In genomic region chr9:6441269-6441668, GRCh38 we compare ENCODE assay signal across 26 cellular contexts. TPM values are rescaled to one million over a fixed set of nuclear protein-coding genes. Genes with fewer than 3 reads are reported as not detected.
DNase-seq lines count a peak whose midpoint lies in the region; ATAC-seq and TF ChIP-seq lines count a peak whose summit lies in the region.
"Had no signal": no experiment of that assay in that cellular context is flagged by ENCODE, and none has a peak within 500 bp of the region (broad histone marks: within the 10 kb centered on the region; RNA-seq: fewer than 3 reads in every experiment).

No MANE protein-coding gene starts in this region.

- H3K4me1 ChIP-seq in GM23338 (ENCODE audit: insufficient read depth), result no peaks in the 10 kb centered on the region; the same call in 1 of the 2 replicates
- H3K4me1 ChIP-seq: right lobe of liver, testis had no signal

- no peaks in the 10 kb centered on the region for H3K9me2 ChIP-seq in GM23338 (ENCODE audit: insufficient read depth)

- 0 out of 2 replicates have a peak overlapping the region, but pooled peaks have one; percentile 12 for H3K4me2 ChIP-seq in GM23338

- no peaks in the 10 kb centered on the region for H3K36me3 Mint-ChIP-seq in GM23338 (ENCODE audit: low read depth)
- peaks cover under 1% of the 10 kb centered on the region for H3K36me3 Mint-ChIP-seq in T-helper 17 cell (ENCODE audit: low read depth)

- no peaks in the 10 kb centered on the region for H3K36me3 ChIP-seq in GM23338 (ENCODE audit: insufficient read depth)

- no peaks in the 10 kb centered on the region for H3K9me3 ChIP-seq in T-helper 17 cell (ENCODE audit: control insufficient read depth, low read length, poor library complexity, severe bottlenecking)
- H3K9me3 ChIP-seq: heart right ventricle, right lobe of liver, testis had no signal

- no peaks in the 10 kb centered on the region for H3F3A ChIP-seq in GM23338 (replicated peaks; ENCODE audit: low read depth)

- H4K20me1 ChIP-seq in GM23338 (replicated peaks; ENCODE audit: insufficient read depth), result peaks cover 45% of the 10 kb centered on the region

- H3K9me3 Mint-ChIP-seq in GM23338, result no peaks in the 10 kb centered on the region
- H3K9me3 Mint-ChIP-seq: activated naive CD4-positive, alpha-beta T cell treated with anti-CD3 and anti-CD28 coated beads, Interleukin-2, amount 50 U/mL, for 24 hours; central memory CD8-positive, alpha-beta T cell; dendritic cell treated with granulocyte-macrophage colony-stimulating factor and Interleukin-4, amounts not matched to agents 40 ng/mL and 50 ng/mL, for 4 days had no signal

- H3K27ac ChIP-seq in GM23338 (ENCODE audit: low read depth), result no peak overlapping the region
- H3K27ac ChIP-seq: heart right ventricle, right lobe of liver, testis had no signal

- no peaks in the 10 kb centered on the region for H3K27me3 ChIP-seq in GM23338 (ENCODE audit: insufficient read depth)
- H3K27me3 ChIP-seq: heart right ventricle, right lobe of liver, testis had no signal

- ATAC-seq in GM23338 (peak; percentile 40; the same call in 1 of the 3 replicates), T-helper 17 cell (no peak), GM21526 (IDR thresholded peaks at IDR 0.05; ENCODE audit: low FRiP score, unreplicated experiment) (no peak)
- ATAC-seq: activated CD4-positive, CD25-positive, alpha-beta regulatory T cell treated with anti-CD3 and anti-CD28 coated beads, Interleukin-2, amount 50 U/mL, for 24 hours; heart right ventricle; right lobe of liver had no signal

- H3K4me3 Mint-ChIP-seq in GM23338 (no peak overlapping the region), T-helper 17 cell (peak overlapping the region; percentile 47)
- H3K4me3 Mint-ChIP-seq: activated naive CD4-positive, alpha-beta T cell treated with anti-CD3 and anti-CD28 coated beads, Interleukin-2, amount 50 U/mL, for 24 hours; central memory CD8-positive, alpha-beta T cell; dendritic cell treated with granulocyte-macrophage colony-stimulating factor and Interleukin-4, amounts not matched to agents 40 ng/mL and 50 ng/mL, for 4 days had no signal

- TF ChIP-seq CTCF in GM23338 (conservative IDR thresholded peaks at IDR 0.05; ENCODE audit: low read depth in 2 of 2) (no peak), fibroblast of mammary gland (conservative IDR thresholded peaks at IDR 0.05; ENCODE audit: control insufficient read depth, insufficient read depth, low read depth, low read length) (no peak)

- H3K4me1 Mint-ChIP-seq in GM23338, result peaks cover 6% of the 10 kb centered on the region; the same call in 1 of the 3 replicates
- H3K4me1 Mint-ChIP-seq in T-helper 17 cell, result peaks cover 34% of the 10 kb centered on the region

- H3K27me3 Mint-ChIP-seq in GM23338 (ENCODE audit: insufficient read depth, low read depth, poor library complexity), result peaks cover 1% of the 10 kb centered on the region
- H3K27me3 Mint-ChIP-seq in T-helper 17 cell, result no peaks in the 10 kb centered on the region
- H3K27me3 Mint-ChIP-seq: activated naive CD4-positive, alpha-beta T cell treated with anti-CD3 and anti-CD28 coated beads, Interleukin-2, amount 50 U/mL, for 24 hours; central memory CD8-positive, alpha-beta T cell; dendritic cell treated with granulocyte-macrophage colony-stimulating factor and Interleukin-4, amounts not matched to agents 40 ng/mL and 50 ng/mL, for 4 days had no signal

- no peak overlapping the region for H2AFZ ChIP-seq in GM23338

- DNase-seq in GM23338 (ENCODE audit: low spot score) (no peak), T-helper 17 cell (no peak), fibroblast of mammary gland (ENCODE audit: low read depth) (peak; percentile 61), stromal cell of bone marrow (ENCODE audit: low read depth) (peak; percentile 18), kidney glomerular epithelial cell (lab: John Stamatoyannopoulos, UW) (no peak), SHP77 (lab: John Stamatoyannopoulos, UW) (no peak)
- DNase-seq: activated CD4-positive, alpha-beta T cell treated with anti-CD3 and anti-CD28 coated beads, Interleukin-2, amount 50 U/mL, for 48 hours; activated CD8-positive, alpha-beta memory T cell treated with anti-CD3 and anti-CD28 coated beads, Interleukin-2, amount 50 U/mL, for 4 hours; aorta; DND-41; H7; heart right ventricle; mesenchymal stem cell; NCI-H1105 treated with DMSO at 0.1 percent for 48 hours; NCI-H1930; NCI-H226; NCI-H69; posterior cingulate gyrus; right lobe of liver; stimulated activated naive CD4-positive, alpha-beta T cell; testis had no signal

- H3K79me2 ChIP-seq in GM23338 (replicated peaks; ENCODE audit: insufficient read depth), result peaks cover 98% of the 10 kb centered on the region

- no peak overlapping the region for H3K27ac Mint-ChIP-seq in GM23338
- H3K27ac Mint-ChIP-seq in T-helper 17 cell, result no peak overlapping the region
- H3K27ac Mint-ChIP-seq: dendritic cell treated with granulocyte-macrophage colony-stimulating factor and Interleukin-4, amounts not matched to agents 40 ng/mL and 50 ng/mL, for 4 days had no signal

- H3K4me3 ChIP-seq in GM23338 (no peak overlapping the region), fibroblast of mammary gland (ENCODE audit: control insufficient read depth, low read depth, low read length) (no peak overlapping the region)
- H3K4me3 ChIP-seq: heart right ventricle, right lobe of liver, testis had no signal

TF ChIP-seq in GM23338, 12 proteins besides CTCF, POLR2A, EP300 and RAD21 (continues in another document):
- TF ChIP-seq POLR2AphosphoS5 (IDR thresholded peaks at IDR 0.05; ENCODE audit: low read depth) (no peak), ETS1 (IDR thresholded peaks at IDR 0.05) (no peak), REST (IDR thresholded peaks at IDR 0.05; ENCODE audit: unreplicated experiment) (no peak), JUNB (IDR thresholded peaks at IDR 0.05; ENCODE audit: unreplicated experiment) (no peak)

RNA-seq across cellular contexts. Expression of gene UHRF2, which starts 28.3 kb away (rescaled TPM):
- total RNA-seq in GM23338 (2014; rRNA removed; shearing (Covaris generic)), result 47.4 and 51.6 TPM in 2 replicates
- polyA plus RNA-seq in GM23338 (2016; fragmentation: Nextera tagmentation; extraction: Ambion mirVana), result 13.3 and 15.1 TPM in 2 replicates
- total RNA-seq in T-helper 17 cell, result 100 to 1,000 TPM; 120 to 136 TPM

Comparison
In these comparisons a context has a peak if more than half of its experiments do, and no peak if none do; other contexts are left out.
1. DNase-seq: peak in fibroblast of mammary gland (single experiment) and stromal cell of bone marrow (single experiment); none in GM23338 (single experiment), T-helper 17 cell (0 of 3), kidney glomerular epithelial cell (single experiment) and SHP77 (0 of 2).